Comparison of ENCODE assay signal across 8 cellular contexts in genomic region chr10:62637249-62638061, GRCh38.
A peak's percentile ranks its signal among the peaks of the same experiment; 100 is the strongest.
DNase-seq lines count a peak whose midpoint lies in the region; ATAC-seq and TF ChIP-seq lines count a peak whose summit lies in the region.

No MANE protein-coding gene starts in this region.

- no peaks in the 10 kb centered on the region for H3K36me3 Mint-ChIP-seq in natural killer cell

- peak overlapping the region; percentile 69 for H3K27ac ChIP-seq in urinary bladder (ENCODE audit: low read depth)
- no peak overlapping the region for H3K27ac ChIP-seq in caudate nucleus (ENCODE audit: low read depth, low read length)

- no peak overlapping the region for H3K27ac Mint-ChIP-seq in natural killer cell

- H3K27me3 Mint-ChIP-seq in natural killer cell (ENCODE audit: low read depth in 2 of 2), result no peaks in the 10 kb centered on the region

- WGBS in urinary bladder, result 38% methylated on average over 9 of the region's 9 CpGs

- DNase-seq in T-helper 9 cell (peak; percentile 34), natural killer cell (peak; percentile 57), COLO668 (lab: John Stamatoyannopoulos, UW; ENCODE audit: unreplicated experiment) (no peak), caudate nucleus (lab: John Stamatoyannopoulos, UW) (no peak)
- DNase-seq in central memory CD4-positive, alpha-beta T cell, result peak; percentile 73

- H3K4me1 Mint-ChIP-seq in natural killer cell, result peaks cover 11 to 12% of the 10 kb centered on the region in 2 donors

- no peak overlapping the region for H3K4me3 Mint-ChIP-seq in natural killer cell

- TF ChIP-seq CTCF in natural killer cell (IDR thresholded peaks at IDR 0.05), result no peak

- ATAC-seq in GM18909 (IDR thresholded peaks at IDR 0.05; ENCODE audit: poor library complexity, unreplicated experiment) (peak; percentile 63), HG03108 (IDR thresholded peaks at IDR 0.05; ENCODE audit: unreplicated experiment) (peak; percentile 47), natural killer cell (peak; percentile 71 to 89 (median 79))

- no peaks in the 10 kb centered on the region for H3K9me3 Mint-ChIP-seq in natural killer cell

- intact Hi-C loops in natural killer cell (cut with micrococcal nuclease), result loop anchor here (1.0 to 5.0 kb wide), 5 partner anchors 17 to 695 kb away; partner anchors contain the start of gene NRBF2

- no peaks in the 10 kb centered on the region for H3K36me3 ChIP-seq in urinary bladder (ENCODE audit: insufficient read depth)

- H3K4me1 ChIP-seq in urinary bladder (ENCODE audit: insufficient read depth), result no peaks in the 10 kb centered on the region

- no peak overlapping the region for H3K4me3 ChIP-seq in urinary bladder (ENCODE audit: low read depth, low read length)

Comparison
In these comparisons a context has a peak if more than half of its experiments do, and no peak if none do; other contexts are left out.
1. DNase-seq: peak in T-helper 9 cell (single experiment), central memory CD4-positive, alpha-beta T cell (single experiment) and natural killer cell (single experiment); none in COLO668 (single experiment) and caudate nucleus (0 of 61).
2. Peak in every context shown above with its lines, with median percentiles within 50 percentile points of each other: ATAC-seq.